ENCODE assay signal across 1 cellular context in the genomic region with DNA sequence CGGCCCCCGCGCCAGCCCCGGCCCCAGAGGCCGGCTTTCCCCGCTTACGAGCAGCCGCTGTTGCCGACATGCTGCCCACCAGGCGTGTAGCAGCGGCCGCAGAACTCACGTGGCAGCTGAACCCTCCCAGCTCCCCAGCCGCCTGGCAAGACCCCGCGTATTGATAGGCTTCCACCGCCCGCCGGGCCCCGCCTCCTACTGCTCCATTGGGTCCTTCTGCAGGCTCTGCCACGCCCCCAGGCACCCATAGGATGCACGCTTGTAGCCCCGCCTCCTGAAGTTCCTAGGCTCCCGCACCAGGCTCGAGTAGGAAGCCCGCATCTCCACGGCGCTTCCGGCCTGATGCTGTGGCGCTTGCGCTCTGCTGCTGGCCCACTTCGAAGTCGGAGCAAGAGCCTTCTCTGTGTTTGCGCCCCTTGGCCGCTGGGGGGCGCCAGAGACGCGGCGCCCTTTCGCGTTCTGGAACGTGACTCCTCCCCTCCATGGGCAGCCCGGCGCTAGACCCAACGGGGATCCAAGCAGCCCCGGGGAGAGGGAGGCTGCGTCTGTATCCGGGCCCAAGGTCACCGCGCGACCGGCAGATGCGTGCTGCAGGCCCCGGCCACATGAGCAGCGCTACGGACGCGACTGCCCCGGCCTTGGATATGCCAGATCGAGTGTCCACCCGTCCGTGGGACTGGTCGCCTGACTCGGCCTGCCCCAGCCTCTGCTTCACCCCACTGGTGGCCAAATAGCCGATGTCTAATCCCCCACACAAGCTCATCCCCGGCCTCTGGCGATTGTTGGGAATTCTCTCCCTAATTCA.
TF ChIP-seq lines count a peak whose summit lies in the region.

A gene (plus strand): TSS at position 566 of the 805 bp plus-strand sequence. CDS start 993 bp downstream, outside the sequence.
A gene with protein sequence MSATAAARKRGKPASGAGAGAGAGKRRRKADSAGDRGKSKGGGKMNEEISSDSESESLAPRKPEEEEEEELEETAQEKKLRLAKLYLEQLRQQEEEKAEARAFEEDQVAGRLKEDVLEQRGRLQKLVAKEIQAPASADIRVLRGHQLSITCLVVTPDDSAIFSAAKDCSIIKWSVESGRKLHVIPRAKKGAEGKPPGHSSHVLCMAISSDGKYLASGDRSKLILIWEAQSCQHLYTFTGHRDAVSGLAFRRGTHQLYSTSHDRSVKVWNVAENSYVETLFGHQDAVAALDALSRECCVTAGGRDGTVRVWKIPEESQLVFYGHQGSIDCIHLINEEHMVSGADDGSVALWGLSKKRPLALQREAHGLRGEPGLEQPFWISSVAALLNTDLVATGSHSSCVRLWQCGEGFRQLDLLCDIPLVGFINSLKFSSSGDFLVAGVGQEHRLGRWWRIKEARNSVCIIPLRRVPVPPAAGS (minus strand): TSS at position 107 of the 805 bp plus-strand sequence. CDS start 37 bp downstream, at position 70.

TF ChIP-seq in HepG2, 621 proteins besides CTCF, POLR2A, EP300 and RAD21 (continued from another document and continues in another):
- TF ChIP-seq SOX13 (IDR thresholded peaks at IDR 0.05) (no peak), SOX13 (CRISPR knock-in tag; conservative IDR thresholded peaks at IDR 0.05 in 1 of 2, IDR thresholded peaks at IDR 0.05 in 1 of 2) (peak in 1 of 2 experiments; percentile 55; a peak in 2 of 4 replicates), ZNF383 (CRISPR knock-in tag; IDR thresholded peaks at IDR 0.05; ENCODE audit: borderline replicate concordance) (no peak), HOXA5 (CRISPR knock-in tag; IDR thresholded peaks at IDR 0.05) (peak; percentile 34; the same call in 1 of the 2 replicates), NFKBIZ (CRISPR knock-in tag; IDR thresholded peaks at IDR 0.05) (peak; percentile 63; the same call in 1 of the 2 replicates), JUND (CRISPR knock-in tag; IDR thresholded peaks at IDR 0.05) (no peak), MIER3 (CRISPR knock-in tag; IDR thresholded peaks at IDR 0.05; ENCODE audit: borderline replicate concordance) (peak; percentile 92; the same call in 1 of the 2 replicates), CCDC6 (CRISPR knock-in tag; IDR thresholded peaks at IDR 0.05) (no peak; the same call in 1 of the 2 replicates), ZNF773 (CRISPR knock-in tag; IDR thresholded peaks at IDR 0.05; ENCODE audit: borderline replicate concordance) (no peak; the same call in 1 of the 2 replicates), ZNF263 (CRISPR knock-in tag; IDR thresholded peaks at IDR 0.05) (peak; percentile 91), ZNF563 (CRISPR knock-in tag; IDR thresholded peaks at IDR 0.05) (peak; percentile 97; the same call in 1 of the 2 replicates), ZNF350 (CRISPR knock-in tag; IDR thresholded peaks at IDR 0.05; ENCODE audit: borderline replicate concordance, low read depth) (peak; percentile 96), ZNF30 (CRISPR knock-in tag; IDR thresholded peaks at IDR 0.05) (no peak), ZNF816 (CRISPR knock-in tag; IDR thresholded peaks at IDR 0.05; ENCODE audit: borderline replicate concordance) (no peak; the same call in 1 of the 2 replicates), MBNL3 (CRISPR knock-in tag; conservative IDR thresholded peaks at IDR 0.05) (no peak), FOXK2 (IDR thresholded peaks at IDR 0.05) (peak; percentile 82), FOSL2 (CRISPR knock-in tag; IDR thresholded peaks at IDR 0.05) (peak; percentile 60; the same call in 1 of the 2 replicates), ZNF577 (CRISPR knock-in tag; IDR thresholded peaks at IDR 0.05; ENCODE audit: borderline replicate concordance, low read depth) (no peak), ZNF883 (CRISPR knock-in tag; IDR thresholded peaks at IDR 0.05; ENCODE audit: not compliant biosample characterization) (no peak), SP4 (CRISPR knock-in tag; IDR thresholded peaks at IDR 0.05) (peak; percentile 100), GTF3A (CRISPR knock-in tag; conservative IDR thresholded peaks at IDR 0.05) (peak; percentile 85; the same call in 1 of the 2 replicates), GATAD2A (CRISPR knock-in tag; IDR thresholded peaks at IDR 0.05) (peak; percentile 78), ZNF772 (CRISPR knock-in tag; IDR thresholded peaks at IDR 0.05) (peak; percentile 95), SYNCRIP (IDR thresholded peaks at IDR 0.05; ENCODE audit: insufficient read depth, low read depth, low read length) (no peak), STAT5B (CRISPR knock-in tag; IDR thresholded peaks at IDR 0.05) (no peak), RFXAP (CRISPR knock-in tag; IDR thresholded peaks at IDR 0.05; ENCODE audit: borderline replicate concordance) (0 out of 2 replicates have a peak, but pooled peaks have one; percentile 24), ATF7 (IDR thresholded peaks at IDR 0.05) (no peak), ATF7 (CRISPR knock-in tag; IDR thresholded peaks at IDR 0.05) (0 out of 2 replicates have a peak, but pooled peaks have one; percentile 34), IKZF4 (CRISPR knock-in tag; IDR thresholded peaks at IDR 0.05; ENCODE audit: borderline replicate concordance, low read depth, not compliant biosample characterization) (peak; percentile 1), NAIF1 (CRISPR knock-in tag; IDR thresholded peaks at IDR 0.05; ENCODE audit: borderline replicate concordance) (peak; percentile 61; the same call in 1 of the 2 replicates), ZNF674 (CRISPR knock-in tag; IDR thresholded peaks at IDR 0.05; ENCODE audit: low read depth) (peak; percentile 93; the same call in 1 of the 2 replicates), ZNF337 (CRISPR knock-in tag; IDR thresholded peaks at IDR 0.05; ENCODE audit: borderline replicate concordance, low read depth) (no peak; the same call in 1 of the 2 replicates)
- TF ChIP-seq, protein P1, sequence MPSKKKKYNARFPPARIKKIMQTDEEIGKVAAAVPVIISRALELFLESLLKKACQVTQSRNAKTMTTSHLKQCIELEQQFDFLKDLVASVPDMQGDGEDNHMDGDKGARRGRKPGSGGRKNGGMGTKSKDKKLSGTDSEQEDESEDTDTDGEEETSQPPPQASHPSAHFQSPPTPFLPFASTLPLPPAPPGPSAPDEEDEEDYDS (CRISPR knock-in tag; IDR thresholded peaks at IDR 0.05), result peak; percentile 91
- TF ChIP-seq, protein P2, sequence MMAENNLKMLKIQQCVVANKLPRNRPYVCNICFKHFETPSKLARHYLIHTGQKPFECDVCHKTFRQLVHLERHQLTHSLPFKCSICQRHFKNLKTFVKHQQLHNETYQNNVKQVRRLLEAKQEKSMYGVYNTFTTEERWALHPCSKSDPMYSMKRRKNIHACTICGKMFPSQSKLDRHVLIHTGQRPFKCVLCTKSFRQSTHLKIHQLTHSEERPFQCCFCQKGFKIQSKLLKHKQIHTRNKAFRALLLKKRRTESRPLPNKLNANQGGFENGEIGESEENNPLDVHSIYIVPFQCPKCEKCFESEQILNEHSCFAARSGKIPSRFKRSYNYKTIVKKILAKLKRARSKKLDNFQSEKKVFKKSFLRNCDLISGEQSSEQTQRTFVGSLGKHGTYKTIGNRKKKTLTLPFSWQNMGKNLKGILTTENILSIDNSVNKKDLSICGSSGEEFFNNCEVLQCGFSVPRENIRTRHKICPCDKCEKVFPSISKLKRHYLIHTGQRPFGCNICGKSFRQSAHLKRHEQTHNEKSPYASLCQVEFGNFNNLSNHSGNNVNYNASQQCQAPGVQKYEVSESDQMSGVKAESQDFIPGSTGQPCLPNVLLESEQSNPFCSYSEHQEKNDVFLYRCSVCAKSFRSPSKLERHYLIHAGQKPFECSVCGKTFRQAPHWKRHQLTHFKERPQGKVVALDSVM (CRISPR knock-in tag; IDR thresholded peaks at IDR 0.05), result peak; percentile 82
- TF ChIP-seq, protein P3, sequence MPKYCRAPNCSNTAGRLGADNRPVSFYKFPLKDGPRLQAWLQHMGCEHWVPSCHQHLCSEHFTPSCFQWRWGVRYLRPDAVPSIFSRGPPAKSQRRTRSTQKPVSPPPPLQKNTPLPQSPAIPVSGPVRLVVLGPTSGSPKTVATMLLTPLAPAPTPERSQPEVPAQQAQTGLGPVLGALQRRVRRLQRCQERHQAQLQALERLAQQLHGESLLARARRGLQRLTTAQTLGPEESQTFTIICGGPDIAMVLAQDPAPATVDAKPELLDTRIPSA (CRISPR knock-in tag; IDR thresholded peaks at IDR 0.05; ENCODE audit: borderline replicate concordance), result no peak
- TF ChIP-seq, protein P4, sequence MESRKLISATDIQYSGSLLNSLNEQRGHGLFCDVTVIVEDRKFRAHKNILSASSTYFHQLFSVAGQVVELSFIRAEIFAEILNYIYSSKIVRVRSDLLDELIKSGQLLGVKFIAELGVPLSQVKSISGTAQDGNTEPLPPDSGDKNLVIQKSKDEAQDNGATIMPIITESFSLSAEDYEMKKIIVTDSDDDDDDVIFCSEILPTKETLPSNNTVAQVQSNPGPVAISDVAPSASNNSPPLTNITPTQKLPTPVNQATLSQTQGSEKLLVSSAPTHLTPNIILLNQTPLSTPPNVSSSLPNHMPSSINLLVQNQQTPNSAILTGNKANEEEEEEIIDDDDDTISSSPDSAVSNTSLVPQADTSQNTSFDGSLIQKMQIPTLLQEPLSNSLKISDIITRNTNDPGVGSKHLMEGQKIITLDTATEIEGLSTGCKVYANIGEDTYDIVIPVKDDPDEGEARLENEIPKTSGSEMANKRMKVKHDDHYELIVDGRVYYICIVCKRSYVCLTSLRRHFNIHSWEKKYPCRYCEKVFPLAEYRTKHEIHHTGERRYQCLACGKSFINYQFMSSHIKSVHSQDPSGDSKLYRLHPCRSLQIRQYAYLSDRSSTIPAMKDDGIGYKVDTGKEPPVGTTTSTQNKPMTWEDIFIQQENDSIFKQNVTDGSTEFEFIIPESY (CRISPR knock-in tag; IDR thresholded peaks at IDR 0.05), result peak; percentile 78
- TF ChIP-seq, protein P5, sequence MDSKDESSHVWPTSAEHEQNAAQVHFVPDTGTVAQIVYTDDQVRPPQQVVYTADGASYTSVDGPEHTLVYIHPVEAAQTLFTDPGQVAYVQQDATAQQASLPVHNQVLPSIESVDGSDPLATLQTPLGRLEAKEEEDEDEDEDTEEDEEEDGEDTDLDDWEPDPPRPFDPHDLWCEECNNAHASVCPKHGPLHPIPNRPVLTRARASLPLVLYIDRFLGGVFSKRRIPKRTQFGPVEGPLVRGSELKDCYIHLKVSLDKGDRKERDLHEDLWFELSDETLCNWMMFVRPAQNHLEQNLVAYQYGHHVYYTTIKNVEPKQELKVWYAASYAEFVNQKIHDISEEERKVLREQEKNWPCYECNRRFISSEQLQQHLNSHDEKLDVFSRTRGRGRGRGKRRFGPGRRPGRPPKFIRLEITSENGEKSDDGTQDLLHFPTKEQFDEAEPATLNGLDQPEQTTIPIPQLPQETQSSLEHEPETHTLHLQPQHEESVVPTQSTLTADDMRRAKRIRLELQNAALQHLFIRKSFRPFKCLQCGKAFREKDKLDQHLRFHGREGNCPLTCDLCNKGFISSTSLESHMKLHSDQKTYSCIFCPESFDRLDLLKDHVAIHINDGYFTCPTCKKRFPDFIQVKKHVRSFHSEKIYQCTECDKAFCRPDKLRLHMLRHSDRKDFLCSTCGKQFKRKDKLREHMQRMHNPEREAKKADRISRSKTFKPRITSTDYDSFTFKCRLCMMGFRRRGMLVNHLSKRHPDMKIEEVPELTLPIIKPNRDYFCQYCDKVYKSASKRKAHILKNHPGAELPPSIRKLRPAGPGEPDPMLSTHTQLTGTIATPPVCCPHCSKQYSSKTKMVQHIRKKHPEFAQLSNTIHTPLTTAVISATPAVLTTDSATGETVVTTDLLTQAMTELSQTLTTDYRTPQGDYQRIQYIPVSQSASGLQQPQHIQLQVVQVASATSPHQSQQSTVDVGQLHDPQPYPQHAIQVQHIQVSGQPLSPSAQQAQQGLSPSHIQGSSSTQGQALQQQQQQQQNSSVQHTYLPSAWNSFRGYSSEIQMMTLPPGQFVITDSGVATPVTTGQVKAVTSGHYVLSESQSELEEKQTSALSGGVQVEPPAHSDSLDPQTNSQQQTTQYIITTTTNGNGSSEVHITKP (CRISPR knock-in tag; IDR thresholded peaks at IDR 0.05; ENCODE audit: low read depth), result peak; percentile 77
- TF ChIP-seq, protein P6, sequence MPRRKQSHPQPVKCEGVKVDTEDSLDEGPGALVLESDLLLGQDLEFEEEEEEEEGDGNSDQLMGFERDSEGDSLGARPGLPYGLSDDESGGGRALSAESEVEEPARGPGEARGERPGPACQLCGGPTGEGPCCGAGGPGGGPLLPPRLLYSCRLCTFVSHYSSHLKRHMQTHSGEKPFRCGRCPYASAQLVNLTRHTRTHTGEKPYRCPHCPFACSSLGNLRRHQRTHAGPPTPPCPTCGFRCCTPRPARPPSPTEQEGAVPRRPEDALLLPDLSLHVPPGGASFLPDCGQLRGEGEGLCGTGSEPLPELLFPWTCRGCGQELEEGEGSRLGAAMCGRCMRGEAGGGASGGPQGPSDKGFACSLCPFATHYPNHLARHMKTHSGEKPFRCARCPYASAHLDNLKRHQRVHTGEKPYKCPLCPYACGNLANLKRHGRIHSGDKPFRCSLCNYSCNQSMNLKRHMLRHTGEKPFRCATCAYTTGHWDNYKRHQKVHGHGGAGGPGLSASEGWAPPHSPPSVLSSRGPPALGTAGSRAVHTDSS (CRISPR knock-in tag; conservative IDR thresholded peaks at IDR 0.05), result no peak
- TF ChIP-seq, protein P7, sequence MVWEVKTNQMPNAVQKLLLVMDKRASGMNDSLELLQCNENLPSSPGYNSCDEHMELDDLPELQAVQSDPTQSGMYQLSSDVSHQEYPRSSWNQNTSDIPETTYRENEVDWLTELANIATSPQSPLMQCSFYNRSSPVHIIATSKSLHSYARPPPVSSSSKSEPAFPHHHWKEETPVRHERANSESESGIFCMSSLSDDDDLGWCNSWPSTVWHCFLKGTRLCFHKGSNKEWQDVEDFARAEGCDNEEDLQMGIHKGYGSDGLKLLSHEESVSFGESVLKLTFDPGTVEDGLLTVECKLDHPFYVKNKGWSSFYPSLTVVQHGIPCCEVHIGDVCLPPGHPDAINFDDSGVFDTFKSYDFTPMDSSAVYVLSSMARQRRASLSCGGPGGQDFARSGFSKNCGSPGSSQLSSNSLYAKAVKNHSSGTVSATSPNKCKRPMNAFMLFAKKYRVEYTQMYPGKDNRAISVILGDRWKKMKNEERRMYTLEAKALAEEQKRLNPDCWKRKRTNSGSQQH (CRISPR knock-in tag; IDR thresholded peaks at IDR 0.05; ENCODE audit: low read depth), result no peak
- TF ChIP-seq, protein P8, sequence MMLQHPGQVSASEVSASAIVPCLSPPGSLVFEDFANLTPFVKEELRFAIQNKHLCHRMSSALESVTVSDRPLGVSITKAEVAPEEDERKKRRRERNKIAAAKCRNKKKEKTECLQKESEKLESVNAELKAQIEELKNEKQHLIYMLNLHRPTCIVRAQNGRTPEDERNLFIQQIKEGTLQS (CRISPR knock-in tag; IDR thresholded peaks at IDR 0.05), result peak; percentile 23; the same call in 1 of the 2 replicates
- TF ChIP-seq, protein P9, sequence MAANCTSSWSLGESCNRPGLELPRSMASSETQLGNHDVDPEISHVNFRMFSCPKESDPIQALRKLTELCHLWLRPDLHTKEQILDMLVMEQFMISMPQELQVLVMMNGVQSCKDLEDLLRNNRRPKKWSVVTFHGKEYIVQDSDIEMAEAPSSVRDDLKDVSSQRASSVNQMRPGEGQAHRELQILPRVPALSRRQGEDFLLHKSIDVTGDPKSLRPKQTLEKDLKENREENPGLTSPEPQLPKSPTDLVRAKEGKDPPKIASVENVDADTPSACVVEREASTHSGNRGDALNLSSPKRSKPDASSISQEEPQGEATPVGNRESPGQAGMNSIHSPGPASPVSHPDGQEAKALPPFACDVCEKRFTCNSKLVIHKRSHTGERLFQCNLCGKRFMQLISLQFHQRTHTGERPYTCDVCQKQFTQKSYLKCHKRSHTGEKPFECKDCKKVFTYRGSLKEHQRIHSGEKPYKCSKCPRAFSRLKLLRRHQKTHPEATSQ (CRISPR knock-in tag; IDR thresholded peaks at IDR 0.05; ENCODE audit: borderline replicate concordance), result no peak
